In the genomic region with DNA sequence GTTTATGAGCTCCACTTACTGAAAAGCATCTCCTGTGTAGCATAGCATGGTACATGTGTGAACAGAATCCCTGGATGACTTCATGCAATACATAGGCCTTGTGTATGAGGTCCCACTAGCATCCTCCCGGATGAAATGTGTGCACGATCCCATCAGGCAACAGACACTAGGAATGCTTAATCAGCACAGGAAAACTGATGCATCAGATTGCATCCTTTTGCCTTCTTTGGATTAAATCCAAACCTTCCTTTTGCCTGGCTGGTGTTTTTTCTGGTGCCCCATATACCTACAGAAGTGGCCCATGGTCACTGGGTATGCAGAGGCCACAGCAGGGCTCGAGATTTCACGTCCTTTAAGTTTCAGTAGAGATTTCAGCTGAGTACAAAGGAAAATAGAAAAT, we compare ENCODE assay signal across 8 cellular contexts.
"Had no signal": no experiment of that assay in that cellular context is flagged by ENCODE, and none has a peak within 500 bp of the region (broad histone marks: within the 10 kb centered on the region; RNA-seq: fewer than 3 reads in every experiment).

No MANE protein-coding gene starts in this region.

- ATAC-seq: GM12878 had no signal

- DNase-seq: GDM1, GF-D8 had no signal

- FAIRE-seq: G401.6, GM12878, GM12891, GM12892, GM18507, GM19239 had no signal

- H3K4me3 ChIP-seq: GM12878 had no signal
